Comparison of ENCODE assay signal across 1 cellular context in the genomic region with DNA sequence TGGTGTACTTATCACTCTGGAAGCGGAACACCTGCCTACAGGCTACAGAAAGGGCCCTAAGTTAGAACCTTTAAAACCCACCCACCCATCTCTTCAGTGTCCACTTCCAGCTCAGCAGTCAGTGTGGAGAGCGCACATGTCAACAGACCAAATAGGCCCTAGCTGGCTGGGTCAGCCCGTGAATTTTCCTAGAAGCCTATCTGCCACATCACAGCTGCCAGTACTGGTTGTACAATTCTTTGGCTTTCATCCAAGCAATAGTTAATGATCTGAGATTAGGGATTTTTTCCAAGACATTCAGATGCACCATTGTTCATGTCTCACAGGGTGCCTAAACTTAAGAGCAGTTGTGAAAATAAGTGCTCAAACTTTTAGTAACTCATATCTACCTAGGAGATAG.
TF ChIP-seq lines count a peak whose summit lies in the region.

No MANE protein-coding gene starts in this region.

TF ChIP-seq in HepG2, 621 proteins besides CTCF, POLR2A, EP300 and RAD21 (continued from another document):
- TF ChIP-seq, protein P1, sequence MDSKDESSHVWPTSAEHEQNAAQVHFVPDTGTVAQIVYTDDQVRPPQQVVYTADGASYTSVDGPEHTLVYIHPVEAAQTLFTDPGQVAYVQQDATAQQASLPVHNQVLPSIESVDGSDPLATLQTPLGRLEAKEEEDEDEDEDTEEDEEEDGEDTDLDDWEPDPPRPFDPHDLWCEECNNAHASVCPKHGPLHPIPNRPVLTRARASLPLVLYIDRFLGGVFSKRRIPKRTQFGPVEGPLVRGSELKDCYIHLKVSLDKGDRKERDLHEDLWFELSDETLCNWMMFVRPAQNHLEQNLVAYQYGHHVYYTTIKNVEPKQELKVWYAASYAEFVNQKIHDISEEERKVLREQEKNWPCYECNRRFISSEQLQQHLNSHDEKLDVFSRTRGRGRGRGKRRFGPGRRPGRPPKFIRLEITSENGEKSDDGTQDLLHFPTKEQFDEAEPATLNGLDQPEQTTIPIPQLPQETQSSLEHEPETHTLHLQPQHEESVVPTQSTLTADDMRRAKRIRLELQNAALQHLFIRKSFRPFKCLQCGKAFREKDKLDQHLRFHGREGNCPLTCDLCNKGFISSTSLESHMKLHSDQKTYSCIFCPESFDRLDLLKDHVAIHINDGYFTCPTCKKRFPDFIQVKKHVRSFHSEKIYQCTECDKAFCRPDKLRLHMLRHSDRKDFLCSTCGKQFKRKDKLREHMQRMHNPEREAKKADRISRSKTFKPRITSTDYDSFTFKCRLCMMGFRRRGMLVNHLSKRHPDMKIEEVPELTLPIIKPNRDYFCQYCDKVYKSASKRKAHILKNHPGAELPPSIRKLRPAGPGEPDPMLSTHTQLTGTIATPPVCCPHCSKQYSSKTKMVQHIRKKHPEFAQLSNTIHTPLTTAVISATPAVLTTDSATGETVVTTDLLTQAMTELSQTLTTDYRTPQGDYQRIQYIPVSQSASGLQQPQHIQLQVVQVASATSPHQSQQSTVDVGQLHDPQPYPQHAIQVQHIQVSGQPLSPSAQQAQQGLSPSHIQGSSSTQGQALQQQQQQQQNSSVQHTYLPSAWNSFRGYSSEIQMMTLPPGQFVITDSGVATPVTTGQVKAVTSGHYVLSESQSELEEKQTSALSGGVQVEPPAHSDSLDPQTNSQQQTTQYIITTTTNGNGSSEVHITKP (CRISPR knock-in tag; IDR thresholded peaks at IDR 0.05; ENCODE audit: low read depth), result no peak
- no peak for TF ChIP-seq EED (CRISPR knock-in tag; IDR thresholded peaks at IDR 0.05)
- TF ChIP-seq MYC (CRISPR knock-in tag; IDR thresholded peaks at IDR 0.05; ENCODE audit: borderline replicate concordance), result no peak
- TF ChIP-seq CBX2 (IDR thresholded peaks at IDR 0.05; ENCODE audit: low read depth, low read length), result no peak
- no peak for TF ChIP-seq CBX2 (CRISPR knock-in tag; IDR thresholded peaks at IDR 0.05; ENCODE audit: low read depth)
- TF ChIP-seq PCBP2 (optimal IDR thresholded peaks at IDR 0.05; ENCODE audit: low read depth, low read length, poor library complexity, severe bottlenecking), result no peak
- TF ChIP-seq, protein P2, sequence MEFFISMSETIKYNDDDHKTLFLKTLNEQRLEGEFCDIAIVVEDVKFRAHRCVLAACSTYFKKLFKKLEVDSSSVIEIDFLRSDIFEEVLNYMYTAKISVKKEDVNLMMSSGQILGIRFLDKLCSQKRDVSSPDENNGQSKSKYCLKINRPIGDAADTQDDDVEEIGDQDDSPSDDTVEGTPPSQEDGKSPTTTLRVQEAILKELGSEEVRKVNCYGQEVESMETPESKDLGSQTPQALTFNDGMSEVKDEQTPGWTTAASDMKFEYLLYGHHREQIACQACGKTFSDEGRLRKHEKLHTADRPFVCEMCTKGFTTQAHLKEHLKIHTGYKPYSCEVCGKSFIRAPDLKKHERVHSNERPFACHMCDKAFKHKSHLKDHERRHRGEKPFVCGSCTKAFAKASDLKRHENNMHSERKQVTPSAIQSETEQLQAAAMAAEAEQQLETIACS (CRISPR knock-in tag; IDR thresholded peaks at IDR 0.05), result no peak
